In the genomic region with DNA sequence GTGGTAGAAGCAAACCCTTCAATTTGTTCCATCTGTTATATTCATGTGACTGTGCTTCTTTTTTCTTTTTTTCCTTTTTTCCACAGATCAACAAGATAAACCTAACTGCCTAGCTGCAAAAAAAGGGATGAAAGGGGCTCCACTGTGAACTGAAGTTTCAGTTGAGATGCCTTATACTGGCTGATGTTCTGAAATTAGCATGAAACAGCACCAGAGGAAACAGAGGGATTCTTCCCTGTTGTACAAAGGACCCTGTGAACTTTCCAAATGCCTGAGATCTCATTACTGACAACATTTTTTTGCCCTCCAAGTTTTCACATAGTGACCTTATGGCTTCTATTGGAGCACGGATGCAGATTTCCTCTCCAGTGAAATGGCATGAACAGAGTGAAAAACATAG, we compare ENCODE assay signal across 21 cellular contexts.
DNase-seq lines count a peak whose midpoint lies in the region; ATAC-seq, FAIRE-seq and TF ChIP-seq lines count a peak whose summit lies in the region.
"Had no signal": no experiment of that assay in that cellular context is flagged by ENCODE, and none has a peak within 500 bp of the region (broad histone marks: within the 10 kb centered on the region; RNA-seq: fewer than 3 reads in every experiment).

No MANE protein-coding gene starts in this region.

- no peak for FAIRE-seq in HTR-8/SVneo (lab: Jason Lieb, UNC)
- FAIRE-seq: A549, H54, HepG2 had no signal

- DNase-seq in Caco-2 (no peak), WTC11 (ENCODE audit: low spot score) (no peak), retina (peak; percentile 47), HTR-8/SVneo (ENCODE audit: insufficient read length, low spot score) (no peak), left ventricle myocardium superior (no peak)
- no peak for DNase-seq in activated CD8-positive, alpha-beta memory T cell treated with anti-CD3 and anti-CD28 coated beads, Interleukin-2, amount 10 ng/mL, durations not matched to agents 7 days and 5 days
- DNase-seq: AML-193; Calu3; CD4-positive, alpha-beta T cell; DMS79 treated with DMSO at 0.1 percent for 48 hours; GF-D8; HFFc6; KBM-7 had no signal

- POLR2A ChIA-PET in Caco-2 (lab: Charles Lee) (no interaction called here), WTC11 (lab: Charles Lee) (no interaction called here)

- H3K4me3 Mint-ChIP-seq in Caco-2 (ENCODE audit: unreplicated experiment) (no peak overlapping the region), WTC11 (no peak overlapping the region)
- H3K4me3 Mint-ChIP-seq in activated CD8-positive, alpha-beta memory T cell treated with anti-CD3 and anti-CD28 coated beads, Interleukin-2, amount 10 ng/mL, durations not matched to agents 7 days and 5 days: no peak overlapping the region
- H3K4me3 Mint-ChIP-seq: CD4-positive, alpha-beta T cell; HFFc6; IgD-negative memory B cell had no signal

- no peaks in the 10 kb centered on the region for H3K36me3 ChIP-seq in Caco-2 (ENCODE audit: control insufficient read depth, insufficient read depth, low read length)
- H3K36me3 ChIP-seq in mesodermal cell (ENCODE audit: control insufficient read depth, insufficient read depth, low read length): no peaks in the 10 kb centered on the region

- no TSS peak for BruUV-seq in Caco-2 (replicated peaks; lab: Mats Ljungman, UMichigan)

- WGBS in mesodermal cell (ENCODE audit: insufficient coverage in 2 of 2), 2 experiments: 50 to 55% methylated on average over 1 of the region's 1 CpG

- no peaks in the 10 kb centered on the region for H3K36me3 Mint-ChIP-seq in Caco-2 (ENCODE audit: insufficient read depth, unreplicated experiment)
- H3K36me3 Mint-ChIP-seq in WTC11: no peaks in the 10 kb centered on the region
- H3K36me3 Mint-ChIP-seq in activated CD8-positive, alpha-beta memory T cell treated with anti-CD3 and anti-CD28 coated beads, Interleukin-2, amount 10 ng/mL, durations not matched to agents 7 days and 5 days: no peaks in the 10 kb centered on the region
- H3K36me3 Mint-ChIP-seq: IgD-negative memory B cell had no signal

- H3K4me1 ChIP-seq in Caco-2: peaks cover 7% of the 10 kb centered on the region
- no peaks in the 10 kb centered on the region for H3K4me1 ChIP-seq in mesodermal cell (ENCODE audit: control insufficient read depth, insufficient read depth, low read length, poor library complexity, severe bottlenecking)
- H3K4me1 ChIP-seq: A549 had no signal

- peak overlapping the region; percentile 62 for H3K27ac Mint-ChIP-seq in Caco-2 (ENCODE audit: unreplicated experiment)
- H3K27ac Mint-ChIP-seq in WTC11: peak overlapping the region; percentile 76; the same call in 1 of the 2 replicates
- no peak overlapping the region for H3K27ac Mint-ChIP-seq in activated CD8-positive, alpha-beta memory T cell treated with anti-CD3 and anti-CD28 coated beads, Interleukin-2, amount 10 ng/mL, durations not matched to agents 7 days and 5 days
- H3K27ac Mint-ChIP-seq: CD4-positive, alpha-beta T cell; HFFc6; IgD-negative memory B cell had no signal

- no peaks in the 10 kb centered on the region for H3K4me1 Mint-ChIP-seq in Caco-2 (ENCODE audit: low read depth, unreplicated experiment)
- H3K4me1 Mint-ChIP-seq in WTC11: peaks cover 8% of the 10 kb centered on the region
- H3K4me1 Mint-ChIP-seq in activated CD8-positive, alpha-beta memory T cell treated with anti-CD3 and anti-CD28 coated beads, Interleukin-2, amount 10 ng/mL, durations not matched to agents 7 days and 5 days: no peaks in the 10 kb centered on the region
- H3K4me1 Mint-ChIP-seq: IgD-negative memory B cell had no signal

- peak; percentile 83 for ATAC-seq in WTC11
- ATAC-seq in left ventricle myocardium superior: no peak
- ATAC-seq in activated CD8-positive, alpha-beta memory T cell treated with anti-CD3 and anti-CD28 coated beads, Interleukin-2, amount 10 ng/mL, durations not matched to agents 7 days and 5 days: no peak
- ATAC-seq: A549, HCT116, HepG2 had no signal

- H3K27me3 Mint-ChIP-seq in Caco-2 (ENCODE audit: insufficient read depth, unreplicated experiment): no peaks in the 10 kb centered on the region
- H3K27me3 Mint-ChIP-seq in WTC11 (ENCODE audit: low read depth): no peaks in the 10 kb centered on the region
- no peaks in the 10 kb centered on the region for H3K27me3 Mint-ChIP-seq in activated CD8-positive, alpha-beta memory T cell treated with anti-CD3 and anti-CD28 coated beads, Interleukin-2, amount 10 ng/mL, durations not matched to agents 7 days and 5 days
- H3K27me3 Mint-ChIP-seq: CD4-positive, alpha-beta T cell; IgD-negative memory B cell had no signal

- H3K27ac ChIP-seq in mesodermal cell (ENCODE audit: low read depth, low read length, severe bottlenecking): peak overlapping the region; percentile 3
- H3K27ac ChIP-seq: 22Rv1, A549, C4-2B had no signal

- H3K9me3 ChIP-seq in Caco-2: no peaks in the 10 kb centered on the region
- no peaks in the 10 kb centered on the region for H3K9me3 ChIP-seq in mesodermal cell (ENCODE audit: control insufficient read depth, low read length)
- H3K9me3 ChIP-seq: A549 had no signal

- intact Hi-C loops in Caco-2 (cut with micrococcal nuclease; ENCODE audit: unreplicated experiment): no loop called here
- intact Hi-C loops in left ventricle myocardium superior (cut with micrococcal nuclease): no loop called here

- no peak for TF ChIP-seq CTCF in Caco-2 (IDR thresholded peaks at IDR 0.05; ENCODE audit: insufficient read depth in 1 of 2, low read depth in 1 of 2, low read length in 1 of 2, severe bottlenecking in 1 of 2, unreplicated experiment in 1 of 2)
- no peak for TF ChIP-seq CTCF in WTC11 (IDR thresholded peaks at IDR 0.05)

- H3K9me3 Mint-ChIP-seq in Caco-2 (ENCODE audit: unreplicated experiment): no peaks in the 10 kb centered on the region
- no peaks in the 10 kb centered on the region for H3K9me3 Mint-ChIP-seq in WTC11
- H3K9me3 Mint-ChIP-seq in activated CD8-positive, alpha-beta memory T cell treated with anti-CD3 and anti-CD28 coated beads, Interleukin-2, amount 10 ng/mL, durations not matched to agents 7 days and 5 days (ENCODE audit: low read depth): peaks cover 14% of the 10 kb centered on the region

- H3K4me3 ChIP-seq in Caco-2 (ENCODE audit: low read depth, low read length) (no peak overlapping the region), mesodermal cell (ENCODE audit: extremely low read depth, insufficient read depth, low read length, poor library complexity, severe bottlenecking) (no peak overlapping the region)
- H3K4me3 ChIP-seq: A549 had no signal

- CTCF ChIA-PET in Caco-2 (lab: Charles Lee) (no interaction called here), WTC11 (lab: Charles Lee) (interaction anchor here (0.8 kb wide), 1 partner anchor 57 kb away, joined by 4 read pairs; no protein-coding TSS in a partner anchor)
- CTCF ChIA-PET in activated CD8-positive, alpha-beta memory T cell treated with anti-CD3 and anti-CD28 coated beads, Interleukin-2, amount 10 ng/mL, durations not matched to agents 7 days and 5 days (lab: Charles Lee): no interaction called here

- no peaks in the 10 kb centered on the region for H3K27me3 ChIP-seq in Caco-2 (replicated peaks; ENCODE audit: control insufficient read depth, insufficient read depth, low read length)

TF ChIP-seq in WTC11, 78 proteins besides CTCF, POLR2A, EP300 and RAD21:
- TF ChIP-seq CREB1 (CRISPR knock-in tag; IDR thresholded peaks at IDR 0.05) (no peak), GTF2I (CRISPR knock-in tag; conservative IDR thresholded peaks at IDR 0.05) (no peak), JAZF1 (CRISPR knock-in tag; IDR thresholded peaks at IDR 0.05) (no peak), NR1H2 (CRISPR knock-in tag; IDR thresholded peaks at IDR 0.05) (no peak), TEAD4 (CRISPR knock-in tag; IDR thresholded peaks at IDR 0.05) (no peak), ELF4 (CRISPR knock-in tag; IDR thresholded peaks at IDR 0.05; ENCODE audit: low read depth) (no peak), KAT7 (CRISPR knock-in tag; IDR thresholded peaks at IDR 0.05; ENCODE audit: borderline replicate concordance) (no peak), TEAD1 (CRISPR knock-in tag; IDR thresholded peaks at IDR 0.05) (no peak), FOXJ3 (CRISPR knock-in tag; IDR thresholded peaks at IDR 0.05; ENCODE audit: borderline replicate concordance) (no peak), ZNF121 (CRISPR knock-in tag; IDR thresholded peaks at IDR 0.05) (no peak)
- TF ChIP-seq, protein P1, sequence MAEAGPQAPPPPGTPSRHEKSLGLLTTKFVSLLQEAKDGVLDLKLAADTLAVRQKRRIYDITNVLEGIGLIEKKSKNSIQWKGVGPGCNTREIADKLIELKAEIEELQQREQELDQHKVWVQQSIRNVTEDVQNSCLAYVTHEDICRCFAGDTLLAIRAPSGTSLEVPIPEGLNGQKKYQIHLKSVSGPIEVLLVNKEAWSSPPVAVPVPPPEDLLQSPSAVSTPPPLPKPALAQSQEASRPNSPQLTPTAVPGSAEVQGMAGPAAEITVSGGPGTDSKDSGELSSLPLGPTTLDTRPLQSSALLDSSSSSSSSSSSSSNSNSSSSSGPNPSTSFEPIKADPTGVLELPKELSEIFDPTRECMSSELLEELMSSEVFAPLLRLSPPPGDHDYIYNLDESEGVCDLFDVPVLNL (CRISPR knock-in tag; IDR thresholded peaks at IDR 0.05; ENCODE audit: borderline replicate concordance, low read depth): no peak
- TF ChIP-seq, protein P2, sequence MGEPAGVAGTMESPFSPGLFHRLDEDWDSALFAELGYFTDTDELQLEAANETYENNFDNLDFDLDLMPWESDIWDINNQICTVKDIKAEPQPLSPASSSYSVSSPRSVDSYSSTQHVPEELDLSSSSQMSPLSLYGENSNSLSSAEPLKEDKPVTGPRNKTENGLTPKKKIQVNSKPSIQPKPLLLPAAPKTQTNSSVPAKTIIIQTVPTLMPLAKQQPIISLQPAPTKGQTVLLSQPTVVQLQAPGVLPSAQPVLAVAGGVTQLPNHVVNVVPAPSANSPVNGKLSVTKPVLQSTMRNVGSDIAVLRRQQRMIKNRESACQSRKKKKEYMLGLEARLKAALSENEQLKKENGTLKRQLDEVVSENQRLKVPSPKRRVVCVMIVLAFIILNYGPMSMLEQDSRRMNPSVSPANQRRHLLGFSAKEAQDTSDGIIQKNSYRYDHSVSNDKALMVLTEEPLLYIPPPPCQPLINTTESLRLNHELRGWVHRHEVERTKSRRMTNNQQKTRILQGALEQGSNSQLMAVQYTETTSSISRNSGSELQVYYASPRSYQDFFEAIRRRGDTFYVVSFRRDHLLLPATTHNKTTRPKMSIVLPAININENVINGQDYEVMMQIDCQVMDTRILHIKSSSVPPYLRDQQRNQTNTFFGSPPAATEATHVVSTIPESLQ (CRISPR knock-in tag; IDR thresholded peaks at IDR 0.05): no peak
- TF ChIP-seq, protein P3, sequence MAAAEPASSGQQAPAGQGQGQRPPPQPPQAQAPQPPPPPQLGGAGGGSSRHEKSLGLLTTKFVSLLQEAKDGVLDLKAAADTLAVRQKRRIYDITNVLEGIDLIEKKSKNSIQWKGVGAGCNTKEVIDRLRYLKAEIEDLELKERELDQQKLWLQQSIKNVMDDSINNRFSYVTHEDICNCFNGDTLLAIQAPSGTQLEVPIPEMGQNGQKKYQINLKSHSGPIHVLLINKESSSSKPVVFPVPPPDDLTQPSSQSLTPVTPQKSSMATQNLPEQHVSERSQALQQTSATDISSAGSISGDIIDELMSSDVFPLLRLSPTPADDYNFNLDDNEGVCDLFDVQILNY (CRISPR knock-in tag; IDR thresholded peaks at IDR 0.05): no peak
